8 cellular contexts compared by ENCODE assay signal in genomic region chr15:78739996-78740903, GRCh38.
DNase-seq lines count a peak whose midpoint lies in the region; ATAC-seq and TF ChIP-seq lines count a peak whose summit lies in the region.

No MANE protein-coding gene starts in this region.

- 51 to 61% (median 51%) methylated on average over 20 to 23 of the region's 23 CpGs for WGBS in spleen, 5 donors

- no peaks in the 10 kb centered on the region for H3K36me3 ChIP-seq in BE2C
- no peaks in the 10 kb centered on the region for H3K36me3 ChIP-seq in spleen

- POLR2A ChIA-PET in activated CD8-positive, alpha-beta T cell treated with anti-CD3 and anti-CD28 coated beads, Interleukin-2, amount 10 ng/mL, durations not matched to agents 7 days and 5 days (lab: Charles Lee): no interaction called here

- no peak overlapping the region for H3K27ac ChIP-seq in spleen

- CTCF ChIA-PET in activated CD8-positive, alpha-beta T cell treated with anti-CD3 and anti-CD28 coated beads, Interleukin-2, amount 10 ng/mL, durations not matched to agents 7 days and 5 days (lab: Charles Lee): interaction anchor here (1.0 to 3.6 kb wide), 14 partner anchors 10 to 791 kb away, joined by 3 to 14 read pairs (median 4); partner anchors contain the start of gene CHRNA5

- DNase-seq in BE2C: peak; percentile 88
- DNase-seq in NCI-H226: peak; percentile 58
- DNase-seq in activated CD8-positive, alpha-beta T cell treated with anti-CD3 and anti-CD28 coated beads, Interleukin-2, amount 10 ng/mL, durations not matched to agents 7 days and 5 days: peak; percentile 82
- DNase-seq in glutamatergic neuron: peak; percentile 86
- peak; percentile 86 for DNase-seq in spleen
- DNase-seq in cortex of kidney (lab: John Stamatoyannopoulos, UW): no peak
- DNase-seq in NCI-H2029 (lab: John Stamatoyannopoulos, UW): no peak

- H3K4me3 ChIP-seq in BE2C (ENCODE audit: low read depth, low read length) (no peak overlapping the region), spleen (no peak overlapping the region)

- TF ChIP-seq CTCF in BE2C (IDR thresholded peaks at IDR 0.05; ENCODE audit: low read depth, low read length) (peak; percentile 71), glutamatergic neuron (IDR thresholded peaks at IDR 0.05; ENCODE audit: partially characterized antibody, unreplicated experiment) (peak; percentile 50), spleen (IDR thresholded peaks at IDR 0.05 in 8 of 11, conservative IDR thresholded peaks at IDR 0.05 in 3 of 11) (peak in 6 of 11 experiments; percentile 11 to 52 (median 40))

- peak; percentile 54 for ATAC-seq in GM18867 (IDR thresholded peaks at IDR 0.05; ENCODE audit: unreplicated experiment)
- ATAC-seq in activated CD8-positive, alpha-beta T cell treated with anti-CD3 and anti-CD28 coated beads, Interleukin-2, amount 10 ng/mL, durations not matched to agents 7 days and 5 days: peak; percentile 80

- peaks cover 5% of the 10 kb centered on the region for H3K4me1 ChIP-seq in BE2C
- H3K4me1 ChIP-seq in spleen: peaks cover 0 to 6% (median 0%) of the 10 kb centered on the region in 6 donors

- no peaks in the 10 kb centered on the region for H3K36me3 Mint-ChIP-seq in activated CD8-positive, alpha-beta T cell treated with anti-CD3 and anti-CD28 coated beads, Interleukin-2, amount 10 ng/mL, durations not matched to agents 7 days and 5 days (ENCODE audit: low read depth)
- no peaks in the 10 kb centered on the region for H3K36me3 Mint-ChIP-seq in glutamatergic neuron (ENCODE audit: unreplicated experiment)

- no peak overlapping the region for H3K27ac Mint-ChIP-seq in activated CD8-positive, alpha-beta T cell treated with anti-CD3 and anti-CD28 coated beads, Interleukin-2, amount 10 ng/mL, durations not matched to agents 7 days and 5 days
- H3K27ac Mint-ChIP-seq in glutamatergic neuron (ENCODE audit: unreplicated experiment): no peak overlapping the region

- H3K27me3 ChIP-seq in BE2C: no peaks in the 10 kb centered on the region
- H3K27me3 ChIP-seq in spleen (replicated peaks in 1 of 7): peaks cover 0 to 9% (median 0%) of the 10 kb centered on the region in 7 donors

- no peaks in the 10 kb centered on the region for H3K9me3 Mint-ChIP-seq in activated CD8-positive, alpha-beta T cell treated with anti-CD3 and anti-CD28 coated beads, Interleukin-2, amount 10 ng/mL, durations not matched to agents 7 days and 5 days (ENCODE audit: insufficient read depth)
- peaks cover 3% of the 10 kb centered on the region for H3K9me3 Mint-ChIP-seq in glutamatergic neuron (ENCODE audit: unreplicated experiment)

- no peaks in the 10 kb centered on the region for H3K27me3 Mint-ChIP-seq in activated CD8-positive, alpha-beta T cell treated with anti-CD3 and anti-CD28 coated beads, Interleukin-2, amount 10 ng/mL, durations not matched to agents 7 days and 5 days (ENCODE audit: low read depth)
- peaks cover 4% of the 10 kb centered on the region for H3K27me3 Mint-ChIP-seq in glutamatergic neuron (ENCODE audit: unreplicated experiment)

- H3K9me3 ChIP-seq in BE2C (no peaks in the 10 kb centered on the region), spleen (no peaks in the 10 kb centered on the region)

- intact Hi-C loops in spleen (cut with DNase I; ENCODE audit: low total_unique reads): no loop called here

- no peak for TF ChIP-seq POLR2A in spleen (IDR thresholded peaks at IDR 0.05)

- no peak overlapping the region for H3K4me3 Mint-ChIP-seq in activated CD8-positive, alpha-beta T cell treated with anti-CD3 and anti-CD28 coated beads, Interleukin-2, amount 10 ng/mL, durations not matched to agents 7 days and 5 days
- H3K4me3 Mint-ChIP-seq in glutamatergic neuron (ENCODE audit: unreplicated experiment): no peak overlapping the region

- H3K4me1 Mint-ChIP-seq in activated CD8-positive, alpha-beta T cell treated with anti-CD3 and anti-CD28 coated beads, Interleukin-2, amount 10 ng/mL, durations not matched to agents 7 days and 5 days (ENCODE audit: low read depth): peaks cover 5% of the 10 kb centered on the region
- H3K4me1 Mint-ChIP-seq in glutamatergic neuron (ENCODE audit: low read depth, unreplicated experiment): peaks cover 3% of the 10 kb centered on the region

Comparison
In these comparisons a context has a peak if more than half of its experiments do, and no peak if none do; other contexts are left out.
1. DNase-seq: peak in BE2C (single experiment), NCI-H226 (single experiment), activated CD8-positive, alpha-beta T cell treated with anti-CD3 and anti-CD28 coated beads, Interleukin-2, amount 10 ng/mL, durations not matched to agents 7 days and 5 days (single experiment), glutamatergic neuron (single experiment) and spleen (single experiment); none in cortex of kidney (single experiment) and NCI-H2029 (single experiment).
2. Peak in every context shown above with its lines, with median percentiles within 50 percentile points of each other: CTCF ChIP-seq.